12 cellular contexts compared by ENCODE assay signal in the genomic region with DNA sequence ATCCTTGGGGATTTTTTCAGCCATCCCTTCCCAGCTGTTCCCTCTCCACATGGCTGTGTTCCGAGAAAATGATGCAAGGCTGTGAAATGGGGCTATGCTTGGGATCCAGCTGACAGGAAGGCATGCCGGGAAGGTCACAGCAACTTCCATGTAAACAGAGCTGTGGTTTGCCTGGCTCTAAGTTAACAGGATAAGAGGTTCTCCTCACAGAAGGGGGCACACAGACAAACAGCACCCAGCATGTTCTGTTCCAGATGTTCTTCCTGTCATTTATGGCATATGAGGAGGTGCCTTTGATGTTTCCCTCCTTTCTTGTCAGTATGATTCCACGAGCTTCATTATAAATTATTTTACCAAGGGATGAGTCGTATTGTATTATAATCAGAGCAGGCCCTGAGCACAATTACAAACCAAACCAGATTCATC.
DNase-seq lines count a peak whose midpoint lies in the region; ATAC-seq, FAIRE-seq and TF ChIP-seq lines count a peak whose summit lies in the region.
"Had no signal": no experiment of that assay in that cellular context is flagged by ENCODE, and none has a peak within 500 bp of the region (broad histone marks: within the 10 kb centered on the region; RNA-seq: fewer than 3 reads in every experiment).

No MANE protein-coding gene starts in this region.

- H3K36me3 Mint-ChIP-seq in natural killer cell, result no peaks in the 10 kb centered on the region

- H3K4me2 ChIP-seq in HCT116 (ENCODE audit: low read length) (no peak overlapping the region), smooth muscle cell (peak overlapping the region; percentile 50)

- TF ChIP-seq RAD21 in HCT116 (IDR thresholded peaks at IDR 0.05; ENCODE audit: low read depth), result no peak

- TF ChIP-seq POLR2A in HCT116 (IDR thresholded peaks at IDR 0.05; ENCODE audit: borderline replicate concordance, extremely low read depth, insufficient read depth, insufficient read length), result no peak
- no peak for TF ChIP-seq POLR2A in H54 (IDR thresholded peaks at IDR 0.05; ENCODE audit: low read depth, low read length)

- no peak overlapping the region for H2AFZ ChIP-seq in HCT116 (ENCODE audit: low read depth, low read length, poor library complexity, severe bottlenecking)
- H2AFZ ChIP-seq in smooth muscle cell (ENCODE audit: low read depth), result peak overlapping the region; percentile 81

- no peaks in the 10 kb centered on the region for H3K9me3 ChIP-seq in HCT116 (ENCODE audit: control insufficient read depth in 1 of 2, insufficient read depth in 1 of 2, low read depth in 1 of 2, low read length in 2 of 2)
- no peaks in the 10 kb centered on the region for H3K9me3 ChIP-seq in left ventricle myocardium inferior (replicated peaks)
- H3K9me3 ChIP-seq in smooth muscle cell (replicated peaks; ENCODE audit: low read depth), result no peaks in the 10 kb centered on the region

- no peaks in the 10 kb centered on the region for H3K27me3 ChIP-seq in HCT116 (ENCODE audit: insufficient read depth, low read length)
- H3K27me3 ChIP-seq in left ventricle myocardium inferior (ENCODE audit: low read depth), result no peaks in the 10 kb centered on the region
- no peaks in the 10 kb centered on the region for H3K27me3 ChIP-seq in smooth muscle cell (ENCODE audit: low read depth)

- H3K36me3 ChIP-seq in HCT116 (ENCODE audit: control insufficient read depth in 1 of 2, insufficient read depth in 2 of 2, low read length in 2 of 2), result no peaks in the 10 kb centered on the region
- H3K36me3 ChIP-seq in left ventricle myocardium inferior, result no peaks in the 10 kb centered on the region
- no peaks in the 10 kb centered on the region for H3K36me3 ChIP-seq in smooth muscle cell (ENCODE audit: low read depth)

- no peaks in the 10 kb centered on the region for H3F3A ChIP-seq in smooth muscle cell (ENCODE audit: low read depth)

- H4K20me1 ChIP-seq in HCT116 (ENCODE audit: insufficient read depth) (no peaks in the 10 kb centered on the region), smooth muscle cell (ENCODE audit: low read depth) (no peaks in the 10 kb centered on the region)

- DNase-seq in HCT116 (ENCODE audit: low read depth, low spot score) (peak; percentile 40), SW480 (ENCODE audit: low spot score) (peak; percentile 46), left ventricle myocardium inferior (peak; percentile 43), smooth muscle cell (lab: John Stamatoyannopoulos, UW; ENCODE audit: unreplicated experiment) (no peak), head of caudate nucleus (no peak), natural killer cell (no peak), H54 (ENCODE audit: insufficient read length, low spot score) (no peak)
- DNase-seq: activated CD4-positive, alpha-beta T cell treated with anti-CD3 and anti-CD28 coated beads, Interleukin-2, amount 50 U/mL, for 4 hours; foreskin keratinocyte; GF-D8 had no signal

- POLR2A ChIA-PET in HCT116 (lab: Charles Lee), result no interaction called here

- H3K4me3 Mint-ChIP-seq in natural killer cell, result no peak overlapping the region
- H3K4me3 Mint-ChIP-seq: nephron had no signal

- RAD21 ChIA-PET in HCT116 (lab: Charles Lee; ENCODE audit: low non-redundant PET in 1 of 2, low total read pairs in 2 of 2, uncharacterized antibody in 2 of 2, unreplicated experiment in 2 of 2), result no interaction called here

- no peak overlapping the region for H3K9ac ChIP-seq in HCT116 (ENCODE audit: low read length)
- no peak overlapping the region for H3K9ac ChIP-seq in smooth muscle cell (ENCODE audit: low read depth)

- intact Hi-C loops in HCT116 (cut with micrococcal nuclease), result no loop called here
- intact Hi-C loops in left ventricle myocardium inferior (cut with micrococcal nuclease), result no loop called here
- intact Hi-C loops in head of caudate nucleus (cut with DNase I), result no loop called here
- intact Hi-C loops in natural killer cell (cut with micrococcal nuclease), result no loop called here

- TF ChIP-seq CTCF in HCT116 (IDR thresholded peaks at IDR 0.05 in 2 of 3, conservative IDR thresholded peaks at IDR 0.05 in 1 of 3; ENCODE audit: borderline replicate concordance in 1 of 3, insufficient read depth in 1 of 3, low read depth in 2 of 3, low read length in 2 of 3), result no peak
- no peak for TF ChIP-seq CTCF in left ventricle myocardium inferior (IDR thresholded peaks at IDR 0.05; ENCODE audit: borderline replicate concordance)
- TF ChIP-seq CTCF in smooth muscle cell (IDR thresholded peaks at IDR 0.05; ENCODE audit: borderline replicate concordance, insufficient read depth, poor library complexity, severe bottlenecking), result no peak
- no peak for TF ChIP-seq CTCF in natural killer cell (IDR thresholded peaks at IDR 0.05)

- CTCF ChIA-PET in HCT116 (lab: Charles Lee), result no interaction called here

- H3K4me3 ChIP-seq in HCT116 (replicated peaks in 1 of 2; ENCODE audit: low read depth in 1 of 2, low read length in 2 of 2), result no peak overlapping the region
- H3K4me3 ChIP-seq in left ventricle myocardium inferior, result no peak overlapping the region
- no peak overlapping the region for H3K4me3 ChIP-seq in smooth muscle cell

- H3K79me2 ChIP-seq in HCT116 (ENCODE audit: insufficient read depth, low read length) (no peaks in the 10 kb centered on the region), smooth muscle cell (ENCODE audit: low read depth) (no peaks in the 10 kb centered on the region)

- H3K4me1 ChIP-seq in HCT116 (ENCODE audit: control insufficient read depth in 1 of 2, insufficient read depth in 2 of 2, low read length in 2 of 2), result no peaks in the 10 kb centered on the region
- H3K4me1 ChIP-seq in left ventricle myocardium inferior, result no peaks in the 10 kb centered on the region
- no peaks in the 10 kb centered on the region for H3K4me1 ChIP-seq in smooth muscle cell (ENCODE audit: low read depth)
- H3K4me1 ChIP-seq: foreskin keratinocyte had no signal

- BruUV-seq in HCT116 (replicated peaks; lab: Mats Ljungman, UMichigan), result no TSS peak

- no peak overlapping the region for H3K27ac Mint-ChIP-seq in natural killer cell
- H3K27ac Mint-ChIP-seq: nephron had no signal

- H3K27ac ChIP-seq in HCT116 (ENCODE audit: low read depth, low read length) (no peak overlapping the region), left ventricle myocardium inferior (replicated peaks) (peak overlapping the region; percentile 37), smooth muscle cell (ENCODE audit: low read depth) (peak overlapping the region; percentile 39)
- H3K27ac ChIP-seq: foreskin keratinocyte had no signal

- FAIRE-seq in H54 (lab: Jason Lieb, UNC), result no peak

- H3K27me3 Mint-ChIP-seq in natural killer cell (ENCODE audit: low read depth in 2 of 2), result peaks cover 0 to 3% of the 10 kb centered on the region in 2 donors

- ATAC-seq in HCT116 (no peak), HG03139 (IDR thresholded peaks at IDR 0.05; ENCODE audit: unreplicated experiment) (no peak), natural killer cell (no peak)
- ATAC-seq: foreskin keratinocyte had no signal

- no peaks in the 10 kb centered on the region for H3K4me1 Mint-ChIP-seq in natural killer cell

- H3K9me2 ChIP-seq in HCT116 (ENCODE audit: insufficient read depth), result no peaks in the 10 kb centered on the region

- WGBS in smooth muscle cell (ENCODE audit: low lambda C conversion rate), result 37% methylated on average over 4 of the region's 4 CpGs

- H3K9me3 Mint-ChIP-seq in natural killer cell, result peaks cover 0 to 3% of the 10 kb centered on the region in 2 donors
- H3K9me3 Mint-ChIP-seq: nephron had no signal

TF ChIP-seq in HCT116, 20 proteins besides CTCF, POLR2A, EP300 and RAD21 (continues in another document):
- peak; percentile 52; the same call in 1 of the 2 replicates for TF ChIP-seq POLR2AphosphoS5 (IDR thresholded peaks at IDR 0.05; ENCODE audit: low read depth, low read length)
- TF ChIP-seq CEBPB (IDR thresholded peaks at IDR 0.05; ENCODE audit: low read depth), result peak; percentile 91
- TF ChIP-seq ZBTB33 (IDR thresholded peaks at IDR 0.05; ENCODE audit: extremely low read depth, insufficient replicate concordance, low read length), result no peak
- TF ChIP-seq JUND (IDR thresholded peaks at IDR 0.05), result no peak
- TF ChIP-seq FOSL1 (IDR thresholded peaks at IDR 0.05; ENCODE audit: low read depth), result no peak
- TF ChIP-seq EZH2phosphoT487 (IDR thresholded peaks at IDR 0.05; ENCODE audit: borderline replicate concordance), result no peak
- no peak for TF ChIP-seq ELF1 (IDR thresholded peaks at IDR 0.05; ENCODE audit: borderline replicate concordance, low read depth)
- no peak for TF ChIP-seq SIN3A (IDR thresholded peaks at IDR 0.05; ENCODE audit: low read depth)
- no peak for TF ChIP-seq ZFX (IDR thresholded peaks at IDR 0.05)
- no peak for TF ChIP-seq ATF3 (IDR thresholded peaks at IDR 0.05)
- peak; percentile 58; the same call in 1 of the 2 replicates for TF ChIP-seq CBX3 (IDR thresholded peaks at IDR 0.05; ENCODE audit: low read depth)
- TF ChIP-seq EGR1 (IDR thresholded peaks at IDR 0.05; ENCODE audit: low read depth), result no peak
- TF ChIP-seq, protein P1, sequence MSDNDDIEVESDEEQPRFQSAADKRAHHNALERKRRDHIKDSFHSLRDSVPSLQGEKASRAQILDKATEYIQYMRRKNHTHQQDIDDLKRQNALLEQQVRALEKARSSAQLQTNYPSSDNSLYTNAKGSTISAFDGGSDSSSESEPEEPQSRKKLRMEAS (IDR thresholded peaks at IDR 0.05), result peak; percentile 89

Comparison
In these comparisons a context has a peak if more than half of its experiments do, and no peak if none do; other contexts are left out.
1. DNase-seq: peak in HCT116 (single experiment), SW480 (single experiment) and left ventricle myocardium inferior (single experiment); none in smooth muscle cell (single experiment), head of caudate nucleus (0 of 42), natural killer cell (single experiment) and H54 (single experiment).